ENCODE assay signal across 10 cellular contexts in the genomic region with DNA sequence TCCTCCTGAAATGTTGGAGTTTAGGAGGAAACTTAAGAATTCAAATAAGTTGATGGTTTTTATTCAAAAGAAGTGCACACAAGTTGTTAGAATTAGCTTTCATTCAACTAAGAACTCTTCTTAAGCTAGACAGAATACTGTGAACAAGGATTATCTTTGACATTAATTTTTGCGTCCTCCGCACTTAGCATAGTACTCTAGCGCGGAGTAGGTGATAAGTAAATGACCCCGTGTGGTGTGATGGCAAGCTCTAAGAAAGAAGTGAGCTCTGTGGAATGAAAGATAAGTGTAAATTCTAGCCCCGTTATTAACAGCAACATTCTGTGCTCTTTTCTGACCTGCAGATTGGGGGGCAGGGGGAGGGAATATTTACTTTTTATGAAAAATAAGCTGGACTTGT. TPM values are rescaled to one million over a fixed set of nuclear protein-coding genes. Genes with fewer than 3 reads are reported as not detected.
DNase-seq lines count a peak whose midpoint lies in the region; ATAC-seq, FAIRE-seq and TF ChIP-seq lines count a peak whose summit lies in the region.
"Had no signal": no experiment of that assay in that cellular context is flagged by ENCODE, and none has a peak within 500 bp of the region (broad histone marks: within the 10 kb centered on the region; RNA-seq: fewer than 3 reads in every experiment).

No MANE protein-coding gene starts in this region.

- WGBS in H1 (ENCODE audit: extremely low coverage in 1 of 2, insufficient coverage in 1 of 2, insufficient read length in 1 of 2, insufficient replicate concordance in 2 of 2, low coverage in 1 of 2, low lambda C conversion rate in 2 of 2, missing lambda C conversion rate in 1 of 2), 2 experiments: 32% methylated on average over 6 of the region's 6 CpGs; no CpG with 5 or more reads in 1 of the 2 experiments

- H2AFZ ChIP-seq in H1 (ENCODE audit: low read length) (no peak overlapping the region), neural progenitor cell (replicated peaks) (no peak overlapping the region)

- CTCF ChIA-PET in H1 (lab: Charles Lee; ENCODE audit: partially characterized antibody): interaction anchor here (0.9 to 3.9 kb wide), 6 partner anchors 11 to 452 kb away, joined by 3 to 24 read pairs (median 6); no protein-coding TSS in a partner anchor
- CTCF ChIA-PET in T-cell (lab: Charles Lee): interaction anchor here (0.9 to 3.2 kb wide), 5 partner anchors 9 to 1009 kb away, joined by 3 to 19 read pairs (median 4); partner anchors contain the start of gene DNAJC21 (in 1 of the 2)

- H4K8ac ChIP-seq in H1 (ENCODE audit: extremely low read depth, insufficient read depth, low read length): no peak overlapping the region

- no peak overlapping the region for H2BK5ac ChIP-seq in H1 (ENCODE audit: low read depth, low read length)

- POLR2A ChIA-PET in H1 (lab: Charles Lee; ENCODE audit: partially characterized antibody) (interaction anchor here (0.6 to 5.1 kb wide), 8 partner anchors 8 to 87 kb away, joined by 3 to 52 read pairs (median 4); partner anchors contain the start of gene DNAJC21), T-cell (lab: Charles Lee) (interaction anchor here (0.6 to 4.0 kb wide), 5 partner anchors 10 to 64 kb away, joined by 3 to 78 read pairs (median 5); partner anchors contain the start of gene DNAJC21 (in 2 of the 2))

- peaks cover 16 to 26% (median 21%) of the 10 kb centered on the region in 3 donors for H3K4me1 Mint-ChIP-seq in IgD-negative memory B cell
- peaks cover 21% of the 10 kb centered on the region for H3K4me1 Mint-ChIP-seq in neural progenitor cell
- peaks cover 34 to 39% (median 36%) of the 10 kb centered on the region in 3 donors for H3K4me1 Mint-ChIP-seq in T-cell
- H3K4me1 Mint-ChIP-seq in effector memory CD8-positive, alpha-beta T cell (ENCODE audit: low read depth in 2 of 2): peaks cover 24 to 31% of the 10 kb centered on the region in 2 donors

- no peak overlapping the region for H3K23ac ChIP-seq in H1 (ENCODE audit: insufficient read length)

- FAIRE-seq in H1 (lab: Jason Lieb, UNC): no peak

- H3K9me3 Mint-ChIP-seq in IgD-negative memory B cell (no peaks in the 10 kb centered on the region), neural progenitor cell (no peaks in the 10 kb centered on the region), T-cell (no peaks in the 10 kb centered on the region)
- H3K9me3 Mint-ChIP-seq in effector memory CD8-positive, alpha-beta T cell: no peaks in the 10 kb centered on the region
- H3K9me3 Mint-ChIP-seq: naive B cell had no signal

- H2BK20ac ChIP-seq in H1 (ENCODE audit: low read length): no peak overlapping the region

- H2AK5ac ChIP-seq in H1 (ENCODE audit: low read depth, low read length): no peak overlapping the region

- peak overlapping the region in 2 of 3 donors; percentile 56 to 67 for H3K27ac Mint-ChIP-seq in IgD-negative memory B cell
- H3K27ac Mint-ChIP-seq in neural progenitor cell: no peak overlapping the region
- no peak overlapping the region for H3K27ac Mint-ChIP-seq in T-cell
- H3K27ac Mint-ChIP-seq in effector memory CD8-positive, alpha-beta T cell: no peak overlapping the region

- H3K4me2 ChIP-seq in BLaER1 treated with 17β-estradiol and CSF1 and Interleukin-3, amounts not matched to agents 10 nM and 100 nM: peak overlapping the region; percentile 83 to 99 (median 89)
- peak overlapping the region; percentile 80 to 84 for H3K4me2 ChIP-seq in H1 (ENCODE audit: insufficient read depth in 1 of 2, low read depth in 2 of 2, low read length in 2 of 2)
- peak overlapping the region; percentile 99 for H3K4me2 ChIP-seq in neural progenitor cell

- TF ChIP-seq EP300 in H1 (IDR thresholded peaks at IDR 0.05; ENCODE audit: borderline replicate concordance in 1 of 2, low read depth in 2 of 2, low read length in 2 of 2): no peak

- no peak overlapping the region for H2BK15ac ChIP-seq in H1 (ENCODE audit: low read length)

- H3K14ac ChIP-seq in H1 (ENCODE audit: insufficient read length): no peak overlapping the region

- no peak for TF ChIP-seq POLR2A in H1 (IDR thresholded peaks at IDR 0.05; ENCODE audit: control extremely low read depth in 1 of 2, low read depth in 2 of 2, low read length in 2 of 2)

- TF ChIP-seq CTCF in H1 (IDR thresholded peaks at IDR 0.05; ENCODE audit: control extremely low read depth in 1 of 3, insufficient read depth in 1 of 3, low read depth in 1 of 3, low read length in 3 of 3) (no peak), neural progenitor cell (IDR thresholded peaks at IDR 0.05) (no peak)

- ATAC-seq in T-cell (replicated peaks in 1 of 4): no peak
- no peak for ATAC-seq in effector memory CD8-positive, alpha-beta T cell (replicated peaks)

- H3K9me3 ChIP-seq in BLaER1 treated with 17β-estradiol and CSF1 and Interleukin-3, amounts not matched to agents 10 nM and 100 nM (replicated peaks in 1 of 11): no peaks in the 10 kb centered on the region
- no peaks in the 10 kb centered on the region for H3K9me3 ChIP-seq in H1 (ENCODE audit: insufficient read depth in 2 of 2, low read depth in 1 of 2, low read length in 1 of 2)
- no peaks in the 10 kb centered on the region for H3K9me3 ChIP-seq in neural progenitor cell (ENCODE audit: low read depth)

- no peak overlapping the region for H4K5ac ChIP-seq in H1 (ENCODE audit: insufficient read length, low read depth, low read length)

- DNase-seq in H1 (ENCODE audit: low read depth in 1 of 2, low spot score in 2 of 2): no peak
- DNase-seq in neural progenitor cell (ENCODE audit: low spot score): no peak
- no peak for DNase-seq in T-cell
- DNase-seq in effector memory CD8-positive, alpha-beta T cell: no peak
- DNase-seq in NCI-H1105 treated with DMSO at 0.1 percent for 48 hours (lab: John Stamatoyannopoulos, UW): no peak
- no peak for DNase-seq in hippocampal formation (lab: John Stamatoyannopoulos, UW)
- DNase-seq: activated effector memory CD4-positive, alpha-beta T cell treated with anti-CD3 and anti-CD28 coated beads, Interleukin-2, amount 50 U/mL, for 16 hours; naive B cell had no signal

- H3K4me3 Mint-ChIP-seq in IgD-negative memory B cell: peak overlapping the region in 1 of 4 donors; percentile 35
- no peak overlapping the region for H3K4me3 Mint-ChIP-seq in neural progenitor cell
- H3K4me3 Mint-ChIP-seq in T-cell: no peak overlapping the region
- H3K4me3 Mint-ChIP-seq in effector memory CD8-positive, alpha-beta T cell: no peak overlapping the region

- H4K91ac ChIP-seq in H1 (replicated peaks; ENCODE audit: insufficient read length, low read length): no peak overlapping the region

- no peaks in the 10 kb centered on the region for H3K27me3 ChIP-seq in BLaER1 treated with 17β-estradiol and CSF1 and Interleukin-3, amounts not matched to agents 10 nM and 100 nM
- H3K27me3 ChIP-seq in H1 (replicated peaks in 1 of 4; ENCODE audit: control insufficient read depth in 3 of 4, extremely low read depth in 1 of 4, insufficient read depth in 3 of 4, low read length in 3 of 4) (no peaks in the 10 kb centered on the region), neural progenitor cell (no peaks in the 10 kb centered on the region)

- no peaks in the 10 kb centered on the region for H3K27me3 Mint-ChIP-seq in IgD-negative memory B cell
- H3K27me3 Mint-ChIP-seq in neural progenitor cell (ENCODE audit: insufficient read depth, low read depth): peaks cover 9% of the 10 kb centered on the region
- H3K27me3 Mint-ChIP-seq in T-cell: no peaks in the 10 kb centered on the region
- no peaks in the 10 kb centered on the region for H3K27me3 Mint-ChIP-seq in effector memory CD8-positive, alpha-beta T cell
- H3K27me3 Mint-ChIP-seq: naive B cell had no signal

- H3K27ac ChIP-seq in BLaER1 treated with 17β-estradiol and CSF1 and Interleukin-3, amounts not matched to agents 10 nM and 100 nM: peak overlapping the region; percentile 64 to 96 (median 90)
- H3K27ac ChIP-seq in H1 (ENCODE audit: low read depth, low read length) (peak overlapping the region; percentile 95; the same call in 1 of the 2 replicates), neural progenitor cell (no peak overlapping the region)

- peaks cover 10% of the 10 kb centered on the region; the same call in 1 of the 2 replicates for H3K23me2 ChIP-seq in H1 (ENCODE audit: low read depth, low read length)

- H2BK120ac ChIP-seq in H1 (replicated peaks; ENCODE audit: low read depth, low read length): no peak overlapping the region

- peaks cover 2% of the 10 kb centered on the region for H3K36me3 Mint-ChIP-seq in IgD-negative memory B cell
- H3K36me3 Mint-ChIP-seq in neural progenitor cell: peaks cover 9% of the 10 kb centered on the region
- peaks cover 16% of the 10 kb centered on the region for H3K36me3 Mint-ChIP-seq in T-cell
- peaks cover 48% of the 10 kb centered on the region for H3K36me3 Mint-ChIP-seq in effector memory CD8-positive, alpha-beta T cell (ENCODE audit: insufficient read depth)

- peaks cover 24 to 40% (median 32%) of the 10 kb centered on the region in 10 experiments for H3K4me1 ChIP-seq in BLaER1 treated with 17β-estradiol and CSF1 and Interleukin-3, amounts not matched to agents 10 nM and 100 nM
- H3K4me1 ChIP-seq in H1 (replicated peaks in 1 of 4; ENCODE audit: control insufficient read depth in 3 of 4, insufficient read depth in 4 of 4, low read length in 3 of 4): peaks cover 0 to 3% (median under 1%) of the 10 kb centered on the region in 4 experiments; a peak in 1 of 7 replicates
- H3K4me1 ChIP-seq in neural progenitor cell: peaks cover 17% of the 10 kb centered on the region

- H3K4ac ChIP-seq in H1 (replicated peaks; ENCODE audit: insufficient read length, low read depth, low read length): no peak overlapping the region

- no peak overlapping the region for H2BK12ac ChIP-seq in H1 (ENCODE audit: low read depth, low read length)

- TF ChIP-seq RAD21 in H1 (IDR thresholded peaks at IDR 0.05 in 1 of 2, conservative IDR thresholded peaks at IDR 0.05 in 1 of 2; ENCODE audit: low read depth in 2 of 2, low read length in 2 of 2): no peak

- H3K18ac ChIP-seq in H1 (ENCODE audit: extremely low read depth, low read length): no peak overlapping the region

- H3K79me1 ChIP-seq in H1 (ENCODE audit: low read depth, low read length): no peaks in the 10 kb centered on the region

- H3F3A ChIP-seq in neural progenitor cell (ENCODE audit: low read depth): peaks cover 8% of the 10 kb centered on the region

- H3K79me2 ChIP-seq in H1 (ENCODE audit: control insufficient read depth in 1 of 2, insufficient read depth in 2 of 2, low read length in 2 of 2): peaks cover 26 to 76% of the 10 kb centered on the region in 2 experiments
- H3K79me2 ChIP-seq in neural progenitor cell (ENCODE audit: low read depth): peaks cover 97% of the 10 kb centered on the region

- H3K36me3 ChIP-seq in BLaER1 treated with 17β-estradiol and CSF1 and Interleukin-3, amounts not matched to agents 10 nM and 100 nM: peaks cover 31 to 60% (median 55%) of the 10 kb centered on the region in 11 experiments
- H3K36me3 ChIP-seq in H1 (ENCODE audit: control insufficient read depth in 2 of 4, insufficient read depth in 4 of 4, low read length in 3 of 4): peaks cover 9 to 46% (median 26%) of the 10 kb centered on the region in 4 experiments
- peaks cover 25% of the 10 kb centered on the region for H3K36me3 ChIP-seq in neural progenitor cell

- H3K9ac ChIP-seq in BLaER1 treated with 17β-estradiol and CSF1 and Interleukin-3, amounts not matched to agents 10 nM and 100 nM: peak overlapping the region; percentile 87 to 98 (median 92)
- H3K9ac ChIP-seq in H1 (replicated peaks in 1 of 4; ENCODE audit: extremely low read depth in 1 of 4, low read depth in 3 of 4, low read length in 3 of 4) (peak overlapping the region in 3 of 4 experiments; percentile 98 to 99 (median 98); a peak in 6 of 7 replicates), neural progenitor cell (peak overlapping the region; percentile 90)

- H3K56ac ChIP-seq in H1 (replicated peaks; ENCODE audit: insufficient read length, low read depth, low read length): no peak overlapping the region

- peaks cover 0 to 57% (median 33%) of the 10 kb centered on the region in 11 experiments; a peak in 17 of 22 replicates for H4K20me1 ChIP-seq in BLaER1 treated with 17β-estradiol and CSF1 and Interleukin-3, amounts not matched to agents 10 nM and 100 nM
- H4K20me1 ChIP-seq in H1 (replicated peaks in 1 of 2; ENCODE audit: control insufficient read depth in 1 of 2, insufficient read depth in 2 of 2, low read length in 2 of 2): peaks cover 1 to 6% of the 10 kb centered on the region in 2 experiments
- peaks cover 4% of the 10 kb centered on the region for H4K20me1 ChIP-seq in neural progenitor cell (ENCODE audit: low read depth)

- peak overlapping the region; percentile 84 to 100 (median 92) for H3K4me3 ChIP-seq in BLaER1 treated with 17β-estradiol and CSF1 and Interleukin-3, amounts not matched to agents 10 nM and 100 nM
- H3K4me3 ChIP-seq in H1 (ENCODE audit: extremely low read depth in 1 of 4, insufficient read depth in 2 of 4, low read depth in 3 of 4, low read length in 4 of 4): peak overlapping the region; percentile 86 to 100 (median 96)
- H3K4me3 ChIP-seq in neural progenitor cell: peak overlapping the region; percentile 81

RNA-seq across cellular contexts. Expression of gene BRIX1, which starts 1.0 kb away (rescaled TPM):
- 49.7 TPM for polyA plus RNA-seq in IgD-negative memory B cell
- total RNA-seq in H1 (2021; fragmentation: NEBNext Ultra II Directional; extraction: Animal tissue kit (Norgen Biotek cat#: 25700)): 64.5 and 71.7 TPM in 2 replicates
- polyA plus RNA-seq in H1 (2011; rRNA removed): 13.2 and 26.9 TPM in 2 replicates
- 38.0 TPM for polyA plus RNA-seq in H1 (2011; cell fraction: cytosol; rRNA removed)
- 5.2 TPM for polyA plus RNA-seq in H1 (2011; cell fraction: nucleus; rRNA removed)
- 25.9 to 45.1 TPM (median 28.7 TPM) in 4 replicates for polyA plus RNA-seq in H1 (2012, experiment 1 of 2)
- polyA plus RNA-seq in H1 (2012, experiment 2 of 2): 8.3 TPM
- polyA plus RNA-seq in H1 (2013, experiment 1 of 2): 63.8 TPM
- polyA plus RNA-seq in H1 (2013, experiment 2 of 2): 61.2 TPM
- polyA minus RNA-seq in H1 (2011; rRNA and poly(A)+ RNA removed): 16.0 and 17.9 TPM in 2 replicates
- 36.3 TPM for polyA minus RNA-seq in H1 (2011; cell fraction: cytosol; rRNA and poly(A)+ RNA removed)
- polyA minus RNA-seq in H1 (2011; cell fraction: nucleus; rRNA and poly(A)+ RNA removed): 33.0 TPM
- total RNA-seq in neural progenitor cell (ENCODE audit: low replicate concordance): 53.3 and 61.2 TPM in 2 replicates
- total RNA-seq in T-cell: 10 to 100 TPM; 24.4 to 26.2 (median 24.4) TPM

RNA-seq across cellular contexts. Expression of gene RAD1, which starts 1.2 kb away (rescaled TPM):
- polyA plus RNA-seq in IgD-negative memory B cell: 15.0 TPM
- 37.3 and 40.5 TPM in 2 replicates for total RNA-seq in H1 (2021; fragmentation: NEBNext Ultra II Directional; extraction: Animal tissue kit (Norgen Biotek cat#: 25700))
- polyA plus RNA-seq in H1 (2011; rRNA removed): 12.0 and 15.1 TPM in 2 replicates
- polyA plus RNA-seq in H1 (2011; cell fraction: cytosol; rRNA removed): 19.1 TPM
- polyA plus RNA-seq in H1 (2011; cell fraction: nucleus; rRNA removed): 22.2 TPM
- polyA plus RNA-seq in H1 (2012, experiment 1 of 2): 27.8 to 31.3 TPM (median 29.3 TPM) in 4 replicates
- 9.4 TPM for polyA plus RNA-seq in H1 (2012, experiment 2 of 2)
- polyA plus RNA-seq in H1 (2013, experiment 1 of 2): 33.2 TPM
- polyA plus RNA-seq in H1 (2013, experiment 2 of 2): 35.7 TPM
- polyA minus RNA-seq in H1 (2011; rRNA and poly(A)+ RNA removed): 35.1 and 40.4 TPM in 2 replicates
- polyA minus RNA-seq in H1 (2011; cell fraction: cytosol; rRNA and poly(A)+ RNA removed): 30.4 TPM
- 63.6 TPM for polyA minus RNA-seq in H1 (2011; cell fraction: nucleus; rRNA and poly(A)+ RNA removed)
- 39.0 and 40.6 TPM in 2 replicates for total RNA-seq in neural progenitor cell (ENCODE audit: low replicate concordance)
- total RNA-seq in T-cell: 10 to 100 TPM; 18.9 to 30.6 (median 20.7) TPM

RNA-seq across cellular contexts. Expression of gene DNAJC21, which starts 12.8 kb away (rescaled TPM):
- polyA plus RNA-seq in IgD-negative memory B cell: 14.8 TPM
- 47.5 and 51.2 TPM in 2 replicates for total RNA-seq in H1 (2021; fragmentation: NEBNext Ultra II Directional; extraction: Animal tissue kit (Norgen Biotek cat#: 25700))
- 3.2 and 5.1 TPM in 2 replicates for polyA plus RNA-seq in H1 (2011; rRNA removed)
- polyA plus RNA-seq in H1 (2011; cell fraction: cytosol; rRNA removed): 17.8 TPM
- 6.8 TPM for polyA plus RNA-seq in H1 (2011; cell fraction: nucleus; rRNA removed)
- 31.1 to 53.7 TPM (median 34.8 TPM) in 4 replicates for polyA plus RNA-seq in H1 (2012, experiment 1 of 2)
- 3.1 TPM for polyA plus RNA-seq in H1 (2012, experiment 2 of 2)
- 46.1 TPM for polyA plus RNA-seq in H1 (2013, experiment 1 of 2)
- polyA plus RNA-seq in H1 (2013, experiment 2 of 2): 45.8 TPM
- polyA minus RNA-seq in H1 (2011; rRNA and poly(A)+ RNA removed): 7.9 and 9.5 TPM in 2 replicates
- polyA minus RNA-seq in H1 (2011; cell fraction: cytosol; rRNA and poly(A)+ RNA removed): 9.0 TPM
- polyA minus RNA-seq in H1 (2011; cell fraction: nucleus; rRNA and poly(A)+ RNA removed): 36.9 TPM
- total RNA-seq in neural progenitor cell (ENCODE audit: low replicate concordance): 33.9 and 52.8 TPM in 2 replicates
- 10 to 100 TPM; 46.2 to 56.0 (median 51.9) TPM for total RNA-seq in T-cell

Comparison
In these comparisons a context has a peak if more than half of its experiments do, and no peak if none do; other contexts are left out.
1. H3K27ac Mint-ChIP-seq: peak in IgD-negative memory B cell (2 of 3); none in neural progenitor cell (single experiment), T-cell (0 of 2) and effector memory CD8-positive, alpha-beta T cell (0 of 2).
2. Peak in every context shown above with its lines, with median percentiles within 50 percentile points of each other: H3K4me2 ChIP-seq, H3K4me3 ChIP-seq and H3K9ac ChIP-seq.